In the genomic region with DNA sequence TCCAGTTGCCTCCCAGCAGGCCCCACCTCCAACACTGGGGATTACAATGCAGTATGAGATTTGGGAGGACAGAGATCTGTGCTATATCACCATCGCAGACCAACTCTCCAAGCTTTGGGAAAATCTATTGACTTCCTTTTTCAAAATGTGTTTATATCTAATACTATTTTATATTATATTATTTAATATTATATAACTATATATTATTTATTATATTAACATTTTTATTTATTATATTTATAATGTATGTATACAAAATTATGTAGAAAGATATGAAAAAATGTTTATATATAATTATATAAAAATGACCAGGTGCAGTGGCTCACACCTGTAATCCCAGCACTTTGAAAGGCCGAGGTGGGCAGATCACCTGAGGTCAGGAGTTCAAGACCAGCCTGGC, we compare ENCODE assay signal across 9 cellular contexts.
"Had no signal": no experiment of that assay in that cellular context is flagged by ENCODE, and none has a peak within 500 bp of the region (broad histone marks: within the 10 kb centered on the region; RNA-seq: fewer than 3 reads in every experiment).

No MANE protein-coding gene starts in this region.

- H3K27ac Mint-ChIP-seq: GM23338, H9 had no signal

- FAIRE-seq: H1, H54, HTR-8/SVneo, K562 had no signal

- H3K4me2 ChIP-seq: GM23338 had no signal

- H3K4me3 Mint-ChIP-seq: GM23338, H9 had no signal

- H3K9me3 Mint-ChIP-seq: GM23338, H9 had no signal

- H3K4me3 ChIP-seq: GM23338, K562 had no signal

- H2AFZ ChIP-seq: GM23338 had no signal

- ATAC-seq: GM23338, K562 had no signal

- DNase-seq: H9, HCEC 1CT, IMR-90, KG1 had no signal

- H3K4me1 Mint-ChIP-seq: GM23338 had no signal
